ENCODE assay signal across 8 cellular contexts in the genomic region with DNA sequence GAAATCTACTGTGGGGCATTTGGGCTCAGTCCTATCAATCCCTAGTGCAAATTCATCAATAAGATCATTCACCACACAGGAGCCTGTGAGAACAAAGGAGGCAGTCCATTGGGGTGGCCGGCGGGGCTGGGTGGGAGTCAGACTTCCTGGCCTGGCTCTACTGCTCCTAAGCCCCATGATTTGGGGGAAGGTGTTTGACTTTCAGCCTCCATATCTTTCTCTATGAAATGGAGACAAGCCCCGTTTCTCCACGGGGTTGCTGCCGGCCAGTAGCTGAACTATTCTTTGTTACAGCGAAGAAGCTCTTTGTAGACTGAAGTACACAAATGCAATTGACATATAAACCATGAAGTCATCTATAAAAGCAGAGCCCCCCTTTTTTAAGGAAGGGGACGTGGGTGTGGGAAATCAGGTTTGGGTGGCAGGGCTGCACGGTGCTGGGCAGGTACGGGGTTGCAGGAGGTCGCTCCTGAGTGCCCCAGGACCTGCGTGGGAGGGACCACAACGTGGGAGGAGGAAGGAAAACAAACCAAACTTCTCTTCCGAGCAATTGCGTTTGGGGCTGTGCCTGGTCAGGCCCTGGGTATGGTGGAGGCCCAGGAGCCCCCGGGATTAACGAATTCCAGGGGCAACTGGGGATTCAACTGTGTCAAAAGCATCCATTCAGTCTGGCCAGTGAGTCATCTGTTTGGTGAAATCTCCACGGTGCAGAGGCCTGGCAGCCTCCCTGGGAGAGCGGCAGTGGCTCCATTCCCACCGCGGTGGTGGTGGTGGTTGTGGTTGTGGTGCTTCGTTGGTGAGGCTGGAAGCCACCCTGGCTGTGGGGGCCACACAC. TPM values are rescaled to one million over a fixed set of nuclear protein-coding genes. Genes with fewer than 3 reads are reported as not detected.
DNase-seq lines count a peak whose midpoint lies in the region; ATAC-seq and TF ChIP-seq lines count a peak whose summit lies in the region.

No MANE protein-coding gene starts in this region.

- peak; percentile 63 for DNase-seq in HK-2 (ENCODE audit: unreplicated experiment)
- DNase-seq in activated CD8-positive, alpha-beta memory T cell treated with anti-CD3 and anti-CD28 coated beads for 24 hours, result peak; percentile 70
- peak; percentile 81 for DNase-seq in fibroblast of peridontal ligament (ENCODE audit: extremely low read depth)
- peak; percentile 22 for DNase-seq in stimulated activated CD8-positive, alpha-beta memory T cell treated with anti-CD3 and anti-CD28 coated beads, Interleukin-12 subunit alpha, Interleukin-12 subunit beta, amount 100 ng/mL, for 1 hour (ENCODE audit: low read depth)
- no peak for DNase-seq in omental fat pad (ENCODE audit: low spot score)
- no peak for DNase-seq in NCI-H2171 treated with DMSO at 0.1 percent for 48 hours (lab: John Stamatoyannopoulos, UW)

- ATAC-seq in omental fat pad (ENCODE audit: low FRiP score), result no peak
- no peak for ATAC-seq in HG02759 (IDR thresholded peaks at IDR 0.05; ENCODE audit: unreplicated experiment)
- no peak for ATAC-seq in HG02763 (IDR thresholded peaks at IDR 0.05; ENCODE audit: unreplicated experiment)

- TF ChIP-seq CTCF in omental fat pad (IDR thresholded peaks at IDR 0.05), result no peak

RNA-seq across cellular contexts. Expression of a gene that starts 18.2 kb away (rescaled TPM):
- total RNA-seq in omental fat pad, result 1 to 10 TPM in 3 of 4 donors, under 1 TPM in 1; 0.44 to 9.5 (median 7.2) TPM

Comparison
In these comparisons a context has a peak if more than half of its experiments do, and no peak if none do; other contexts are left out.
1. DNase-seq: peak in HK-2 (single experiment), activated CD8-positive, alpha-beta memory T cell treated with anti-CD3 and anti-CD28 coated beads for 24 hours (single experiment), fibroblast of peridontal ligament (single experiment) and stimulated activated CD8-positive, alpha-beta memory T cell treated with anti-CD3 and anti-CD28 coated beads, Interleukin-12 subunit alpha, Interleukin-12 subunit beta, amount 100 ng/mL, for 1 hour (single experiment); none in omental fat pad (single experiment) and NCI-H2171 treated with DMSO at 0.1 percent for 48 hours (single experiment).